ENCODE assay signal across 23 cellular contexts in genomic region chr19:11018743-11019142, GRCh38. TPM values are rescaled to one million over a fixed set of nuclear protein-coding genes. Genes with fewer than 3 reads are reported as not detected.
DNase-seq lines count a peak whose midpoint lies in the region; ATAC-seq, FAIRE-seq and TF ChIP-seq lines count a peak whose summit lies in the region.
"Had no signal": no experiment of that assay in that cellular context is flagged by ENCODE, and none has a peak within 500 bp of the region (broad histone marks: within the 10 kb centered on the region; RNA-seq: fewer than 3 reads in every experiment).

No MANE protein-coding gene starts in this region.

- H3K4me2 ChIP-seq in SK-N-SH, result no peak overlapping the region
- H3K4me2 ChIP-seq: GM23338 had no signal

- peak; percentile 43 to 77 for ATAC-seq in lower lobe of right lung
- ATAC-seq: gastroesophageal sphincter, GM23338 had no signal

- H3K27ac Mint-ChIP-seq in Caco-2 (ENCODE audit: unreplicated experiment), result peak overlapping the region; percentile 69
- H3K27ac Mint-ChIP-seq: GM23338 had no signal

- H3K4me1 Mint-ChIP-seq in Caco-2 (ENCODE audit: low read depth, unreplicated experiment), result peaks cover 13% of the 10 kb centered on the region
- H3K4me1 Mint-ChIP-seq: GM23338 had no signal

- TF ChIP-seq RAD21 in SK-N-SH (IDR thresholded peaks at IDR 0.05; ENCODE audit: low read length), result no peak

- no peak for TF ChIP-seq EP300 in SK-N-SH (IDR thresholded peaks at IDR 0.05; ENCODE audit: borderline replicate concordance in 1 of 2, low read depth in 1 of 2, low read length in 1 of 2)

- DNase-seq in Caco-2, result no peak
- peak; percentile 24 for DNase-seq in bronchial epithelial cell (ENCODE audit: low read depth)
- DNase-seq in lower lobe of right lung, result peak; percentile 76
- peak; percentile 64 for DNase-seq in prostate gland (ENCODE audit: low spot score)
- no peak for DNase-seq in NCI-H1436 (lab: John Stamatoyannopoulos, UW)
- no peak for DNase-seq in epidermal melanocyte (ENCODE audit: insufficient read length, low spot score)
- DNase-seq in G401 (ENCODE audit: low spot score), result no peak
- no peak for DNase-seq in SK-N-SH
- DNase-seq: activated CD4-positive, alpha-beta T cell treated with anti-CD3 and anti-CD28 coated beads for 4 hours; activated CD8-positive, alpha-beta memory T cell treated with anti-CD3 and anti-CD28 coated beads, Interleukin-2, amount 50 U/mL, for 48 hours; activated gamma-delta T cell; GDM1; MG63; NCI-H146; NCI-H2171; NCI-H526 treated with DMSO at 0.1 percent for 48 hours; stimulated activated CD4-positive, alpha-beta T cell treated with anti-CD3 and anti-CD28 coated beads, Interleukin-2, amount 100 ng/mL, for 48 hours; T-helper 1 cell had no signal

- no peaks in the 10 kb centered on the region for H3K9me2 ChIP-seq in SK-N-SH

- H3K27me3 ChIP-seq in Caco-2 (replicated peaks; ENCODE audit: control insufficient read depth, insufficient read depth, low read length) (no peaks in the 10 kb centered on the region), bronchial epithelial cell (ENCODE audit: control insufficient read depth, insufficient read depth, low read length) (no peaks in the 10 kb centered on the region), lower lobe of right lung (ENCODE audit: low read depth) (no peaks in the 10 kb centered on the region), prostate gland (replicated peaks; ENCODE audit: insufficient read depth) (no peaks in the 10 kb centered on the region), SK-N-SH (ENCODE audit: insufficient read depth) (no peaks in the 10 kb centered on the region)
- H3K27me3 ChIP-seq: gastroesophageal sphincter, MG63 had no signal

- no peak overlapping the region for H3K4me3 Mint-ChIP-seq in Caco-2 (ENCODE audit: unreplicated experiment)
- H3K4me3 Mint-ChIP-seq: GM23338 had no signal

- no peaks in the 10 kb centered on the region for H3K79me2 ChIP-seq in SK-N-SH (ENCODE audit: insufficient read depth)

- no peaks in the 10 kb centered on the region for H3K9me3 Mint-ChIP-seq in Caco-2 (ENCODE audit: unreplicated experiment)
- H3K9me3 Mint-ChIP-seq: GM23338 had no signal

- no peak for TF ChIP-seq CTCF in Caco-2 (IDR thresholded peaks at IDR 0.05; ENCODE audit: insufficient read depth in 1 of 2, low read depth in 1 of 2, low read length in 1 of 2, severe bottlenecking in 1 of 2, unreplicated experiment in 1 of 2)
- TF ChIP-seq CTCF in bronchial epithelial cell (IDR thresholded peaks at IDR 0.05; ENCODE audit: insufficient read depth, low read length, severe bottlenecking), result no peak
- no peak for TF ChIP-seq CTCF in lower lobe of right lung (IDR thresholded peaks at IDR 0.05)
- TF ChIP-seq CTCF in prostate gland (IDR thresholded peaks at IDR 0.05), result no peak
- no peak for TF ChIP-seq CTCF in SK-N-SH (IDR thresholded peaks at IDR 0.05)

- BruUV-seq in Caco-2 (replicated peaks; lab: Mats Ljungman, UMichigan), result no TSS peak

- H3K36me3 ChIP-seq in Caco-2 (ENCODE audit: control insufficient read depth, insufficient read depth, low read length) (peaks cover 1% of the 10 kb centered on the region), bronchial epithelial cell (ENCODE audit: control insufficient read depth, insufficient read depth, low read length) (peaks cover 56% of the 10 kb centered on the region), lower lobe of right lung (peaks cover 100% of the 10 kb centered on the region), prostate gland (peaks cover 19 to 31% of the 10 kb centered on the region in 2 donors), SK-N-SH (replicated peaks in 1 of 2; ENCODE audit: control insufficient read depth in 1 of 2, insufficient read depth in 2 of 2, low read length in 1 of 2) (peaks cover 15 to 92% of the 10 kb centered on the region in 2 experiments)

- H3K9me3 ChIP-seq in Caco-2 (no peaks in the 10 kb centered on the region), lower lobe of right lung (no peaks in the 10 kb centered on the region), prostate gland (no peaks in the 10 kb centered on the region), SK-N-SH (no peaks in the 10 kb centered on the region)
- H3K9me3 ChIP-seq: gastroesophageal sphincter, MG63 had no signal

- no peak for FAIRE-seq in bronchial epithelial cell (lab: Jason Lieb, UNC)
- FAIRE-seq: endothelial cell of umbilical vein, small intestine had no signal

- H3K27ac ChIP-seq in lower lobe of right lung (peak overlapping the region; percentile 3), prostate gland (peak overlapping the region; percentile 47 to 67), SK-N-SH (ENCODE audit: low read depth in 2 of 2, low read length in 1 of 2) (no peak overlapping the region)
- H3K27ac ChIP-seq: C4-2B, gastroesophageal sphincter had no signal

- no peak overlapping the region for H3K9ac ChIP-seq in SK-N-SH

- intact Hi-C loops in Caco-2 (cut with micrococcal nuclease; ENCODE audit: unreplicated experiment) (no loop called here), lower lobe of right lung (cut with DNase I) (no loop called here), prostate gland (cut with DNase I) (loop anchor here (5.0 kb wide), 1 partner anchor 141 kb away; no protein-coding TSS in a partner anchor)

- H3K4me1 ChIP-seq in Caco-2 (peaks cover 10% of the 10 kb centered on the region; the same call in 1 of the 2 replicates), lower lobe of right lung (no peaks in the 10 kb centered on the region), prostate gland (replicated peaks) (peaks cover 3% of the 10 kb centered on the region), SK-N-SH (ENCODE audit: control insufficient read depth in 1 of 2, insufficient read depth in 2 of 2, low read depth in 1 of 2, low read length in 1 of 2) (no peaks in the 10 kb centered on the region; a peak in 1 of 4 replicates)
- H3K4me1 ChIP-seq: gastroesophageal sphincter had no signal

- WGBS in prostate gland, result 63% methylated on average over 13 of the region's 13 CpGs
- WGBS in SK-N-SH (ENCODE audit: low lambda C conversion rate), result 92% methylated on average over 11 of the region's 13 CpGs

- no peak overlapping the region for H2AFZ ChIP-seq in SK-N-SH (ENCODE audit: low read depth)
- H2AFZ ChIP-seq: GM23338 had no signal

- H3K4me3 ChIP-seq in Caco-2 (ENCODE audit: low read depth, low read length), result no peak overlapping the region
- H3K4me3 ChIP-seq in bronchial epithelial cell (ENCODE audit: low read depth, low read length), result no peak overlapping the region
- no peak overlapping the region for H3K4me3 ChIP-seq in lower lobe of right lung
- no peak overlapping the region for H3K4me3 ChIP-seq in prostate gland
- H3K4me3 ChIP-seq in SK-N-SH (ENCODE audit: low read depth in 2 of 2, low read length in 1 of 2), result no peak overlapping the region
- H3K4me3 ChIP-seq: gastroesophageal sphincter, GM23338, MG63 had no signal

- no peak for TF ChIP-seq POLR2A in prostate gland (IDR thresholded peaks at IDR 0.05)

- POLR2A ChIA-PET in Caco-2 (lab: Charles Lee), result no interaction called here
- POLR2A ChIA-PET in SK-N-SH (lab: Yijun Ruan, JAX), result no interaction called here

- no peaks in the 10 kb centered on the region for H4K20me1 ChIP-seq in SK-N-SH (ENCODE audit: insufficient read depth)

- no peaks in the 10 kb centered on the region for H3F3A ChIP-seq in SK-N-SH (replicated peaks; ENCODE audit: insufficient read depth)

- in situ Hi-C loops in G401 (cut with HindIII; ENCODE audit: low sequenced_read_pairs), result no loop called here

- H3K36me3 Mint-ChIP-seq in Caco-2 (ENCODE audit: insufficient read depth, unreplicated experiment), result peaks cover 90% of the 10 kb centered on the region

- CTCF ChIA-PET in Caco-2 (lab: Charles Lee), result no interaction called here
- CTCF ChIA-PET in SK-N-SH (lab: Yijun Ruan, JAX), result interaction anchor here (3.6 kb wide), 1 partner anchor 16 kb away, joined by 17 read pairs; no protein-coding TSS in a partner anchor

- no peaks in the 10 kb centered on the region for H3K27me3 Mint-ChIP-seq in Caco-2 (ENCODE audit: insufficient read depth, unreplicated experiment)

TF ChIP-seq in SK-N-SH, 30 proteins besides CTCF, POLR2A, EP300 and RAD21 (continues in another document):
- TF ChIP-seq GABPA (IDR thresholded peaks at IDR 0.05; ENCODE audit: low read depth) (no peak), FOXM1 (IDR thresholded peaks at IDR 0.05; ENCODE audit: low read depth) (no peak), NFIC (IDR thresholded peaks at IDR 0.05; ENCODE audit: borderline replicate concordance) (no peak), MAX (IDR thresholded peaks at IDR 0.05; ENCODE audit: low read depth) (no peak), MEF2A (IDR thresholded peaks at IDR 0.05; ENCODE audit: borderline replicate concordance, low read depth) (no peak), FOXJ3 (CRISPR knock-in tag; IDR thresholded peaks at IDR 0.05) (no peak), ELF1 (IDR thresholded peaks at IDR 0.05) (no peak)

RNA-seq across cellular contexts. Expression of gene SMARCA4, which starts 57.9 kb away (rescaled TPM):
- total RNA-seq in Caco-2 (2022) (171 and 180 TPM in 2 replicates), bronchial epithelial cell (49.2 and 68.6 TPM in 2 replicates), lower lobe of right lung (85.0 TPM), prostate gland (100 to 1,000 TPM in 1 of 2 donors, 10 to 100 TPM in 1; 98.5 to 152 TPM)
- 214 and 281 TPM in 2 replicates for total RNA-seq in G401 (2014; rRNA removed; shearing (Covaris generic))
- 48.3 and 90.7 TPM in 2 replicates for polyA plus RNA-seq in SK-N-SH (2012; rRNA removed)
- polyA plus RNA-seq in SK-N-SH (2012; cell fraction: cytosol; rRNA removed), result 58.0 and 70.3 TPM in 2 replicates
- polyA plus RNA-seq in SK-N-SH (2012; cell fraction: nucleus; rRNA removed), result 142 and 154 TPM in 2 replicates

Comparison
In these comparisons a context has a peak if more than half of its experiments do, and no peak if none do; other contexts are left out.
1. DNase-seq: peak in bronchial epithelial cell (single experiment), lower lobe of right lung (single experiment) and prostate gland (single experiment); none in Caco-2 (0 of 2), NCI-H1436 (single experiment), epidermal melanocyte (single experiment), G401 (single experiment) and SK-N-SH (single experiment).
2. H3K27ac ChIP-seq: peak in lower lobe of right lung (single experiment) and prostate gland (2 of 2); none in SK-N-SH (0 of 2).